ENCODE assay signal across 22 cellular contexts in genomic region chr6:8705435-8706020, GRCh38.
"Had no signal": no experiment of that assay in that cellular context is flagged by ENCODE, and none has a peak within 500 bp of the region (broad histone marks: within the 10 kb centered on the region; RNA-seq: fewer than 3 reads in every experiment).

No MANE protein-coding gene starts in this region.

- H3K4me1 ChIP-seq: gastrocnemius medialis, upper lobe of right lung had no signal

- H3K36me3 ChIP-seq: brain microvascular endothelial cell, gastrocnemius medialis, upper lobe of right lung had no signal

- H3K4me3 Mint-ChIP-seq: activated naive CD4-positive, alpha-beta T cell treated with anti-CD3 and anti-CD28 coated beads, Interleukin-2, amount 10 ng/mL, durations not matched to agents 7 days and 5 days; activated naive CD8-positive, alpha-beta T cell treated with anti-CD3 and anti-CD28 coated beads, Interleukin-2, amount 50 U/mL, for 24 hours; central memory CD8-positive, alpha-beta T cell; memory B cell; natural killer cell treated with Interleukin-12 subunit alpha and Interleukin-12 subunit beta and Interleukin-15 and Interleukin-18, amount 100 ng/mL, for 72 hours had no signal

- H3K4me1 Mint-ChIP-seq: activated naive CD4-positive, alpha-beta T cell treated with anti-CD3 and anti-CD28 coated beads, Interleukin-2, amount 10 ng/mL, durations not matched to agents 7 days and 5 days; activated naive CD8-positive, alpha-beta T cell treated with anti-CD3 and anti-CD28 coated beads, Interleukin-2, amount 50 U/mL, for 24 hours; central memory CD8-positive, alpha-beta T cell; memory B cell had no signal

- DNase-seq: activated CD4-positive, alpha-beta T cell treated with anti-CD3 and anti-CD28 coated beads for 1 hour; activated CD8-positive, alpha-beta memory T cell treated with anti-CD3 and anti-CD28 coated beads for 24 hours; activated CD8-positive, alpha-beta memory T cell treated with anti-CD3 and anti-CD28 coated beads, Interleukin-2, amount 50 U/mL, for 48 hours; activated effector memory CD4-positive, alpha-beta T cell treated with Interleukin-2 at 50 U/mL for 16 hours; activated naive CD4-positive, alpha-beta T cell treated with anti-CD3 and anti-CD28 coated beads, Interleukin-2, amount 10 ng/mL, durations not matched to agents 7 days and 5 days; activated naive CD8-positive, alpha-beta T cell treated with anti-CD3 and anti-CD28 coated beads, Interleukin-2, amount 50 U/mL, for 24 hours; activated T-cell treated with anti-CD3 and anti-CD28 coated beads, Interleukin-2, amount 50 U/mL, for 48 hours; anterior cingulate cortex; brain microvascular endothelial cell; gastrocnemius medialis; head of caudate nucleus; nucleus accumbens; posterior cingulate gyrus; retina; stimulated activated naive CD4-positive, alpha-beta T cell; upper lobe of right lung had no signal

- ATAC-seq: activated naive CD8-positive, alpha-beta T cell treated with anti-CD3 and anti-CD28 coated beads, Interleukin-2, amount 50 U/mL, for 24 hours; esophagus mucosa; gastrocnemius medialis; natural killer cell treated with Interleukin-12 subunit alpha and Interleukin-12 subunit beta and Interleukin-15 and Interleukin-18, amount 100 ng/mL, for 72 hours; upper lobe of right lung had no signal

- H3K27ac ChIP-seq: brain microvascular endothelial cell, coronary artery, gastrocnemius medialis, upper lobe of right lung, VCaP had no signal

- H3K4me3 ChIP-seq: coronary artery, gastrocnemius medialis, upper lobe of right lung had no signal

- H3K36me3 Mint-ChIP-seq: activated naive CD4-positive, alpha-beta T cell treated with anti-CD3 and anti-CD28 coated beads, Interleukin-2, amount 10 ng/mL, durations not matched to agents 7 days and 5 days; natural killer cell treated with Interleukin-12 subunit alpha and Interleukin-12 subunit beta and Interleukin-15 and Interleukin-18, amount 100 ng/mL, for 72 hours had no signal

- H3K27me3 Mint-ChIP-seq: activated naive CD4-positive, alpha-beta T cell treated with anti-CD3 and anti-CD28 coated beads, Interleukin-2, amount 10 ng/mL, durations not matched to agents 7 days and 5 days; activated naive CD8-positive, alpha-beta T cell treated with anti-CD3 and anti-CD28 coated beads, Interleukin-2, amount 50 U/mL, for 24 hours; central memory CD8-positive, alpha-beta T cell had no signal

- H3K9me3 Mint-ChIP-seq: activated naive CD4-positive, alpha-beta T cell treated with anti-CD3 and anti-CD28 coated beads, Interleukin-2, amount 10 ng/mL, durations not matched to agents 7 days and 5 days; activated naive CD8-positive, alpha-beta T cell treated with anti-CD3 and anti-CD28 coated beads, Interleukin-2, amount 50 U/mL, for 24 hours had no signal

- H3K27me3 ChIP-seq: brain microvascular endothelial cell, gastrocnemius medialis, upper lobe of right lung had no signal

- H3K9me3 ChIP-seq: gastrocnemius medialis, upper lobe of right lung had no signal

- H3K27ac Mint-ChIP-seq: activated naive CD4-positive, alpha-beta T cell treated with anti-CD3 and anti-CD28 coated beads, Interleukin-2, amount 10 ng/mL, durations not matched to agents 7 days and 5 days; activated naive CD8-positive, alpha-beta T cell treated with anti-CD3 and anti-CD28 coated beads, Interleukin-2, amount 50 U/mL, for 24 hours; memory B cell; natural killer cell treated with Interleukin-12 subunit alpha and Interleukin-12 subunit beta and Interleukin-15 and Interleukin-18, amount 100 ng/mL, for 72 hours had no signal
